In the genomic region with DNA sequence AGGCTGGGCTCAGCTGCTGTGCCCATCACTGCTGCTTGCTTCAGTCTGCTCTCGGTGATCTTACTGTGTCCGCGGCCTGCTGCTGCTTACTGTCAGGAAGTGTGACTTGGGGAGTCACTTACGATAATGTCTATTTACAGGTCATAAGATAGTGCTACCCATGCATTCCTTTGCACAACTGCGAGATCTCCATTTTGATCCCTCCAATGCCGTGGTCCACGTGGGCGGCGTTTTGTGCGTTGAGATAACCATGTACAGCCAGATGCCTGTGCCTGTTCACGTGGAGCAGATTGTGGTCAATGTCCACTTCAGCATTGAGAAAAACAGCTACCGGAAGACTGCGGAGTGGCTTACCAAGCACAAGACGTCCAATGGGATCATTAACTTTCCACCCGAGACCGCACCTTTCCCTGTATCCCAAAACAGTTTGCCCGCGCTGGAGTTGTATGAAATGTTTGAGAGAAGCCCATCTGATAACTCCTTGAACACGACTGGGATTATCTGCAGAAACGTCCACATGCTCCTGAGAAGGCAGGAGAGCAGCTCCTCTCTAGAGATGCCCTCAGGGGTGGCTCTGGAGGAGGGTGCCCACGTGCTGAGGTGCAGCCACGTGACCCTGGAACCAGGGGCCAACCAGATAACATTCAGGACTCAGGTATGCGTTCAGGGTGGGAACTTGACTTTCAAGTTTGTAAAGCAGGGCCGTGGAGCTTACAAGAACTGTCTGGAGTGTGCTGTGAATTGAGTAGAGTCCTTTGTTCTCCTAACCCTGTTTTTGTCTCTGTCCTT, we compare ENCODE assay signal across 11 cellular contexts. TPM values are rescaled to one million over a fixed set of nuclear protein-coding genes. Genes with fewer than 3 reads are reported as not detected.
DNase-seq lines count a peak whose midpoint lies in the region; ATAC-seq, FAIRE-seq and TF ChIP-seq lines count a peak whose summit lies in the region.
"Had no signal": no experiment of that assay in that cellular context is flagged by ENCODE, and none has a peak within 500 bp of the region (broad histone marks: within the 10 kb centered on the region; RNA-seq: fewer than 3 reads in every experiment).

No MANE protein-coding gene starts in this region.

- no peak for DNase-seq in CD8-positive, alpha-beta memory T cell
- peak in 1 of 3 donors; percentile 45 for DNase-seq in Peyer's patch
- DNase-seq in epithelial cell of esophagus (ENCODE audit: low read depth): peak; percentile 86
- no peak for DNase-seq in pancreas
- no peak for DNase-seq in NCI-H2171 treated with DMSO at 0.1 percent for 48 hours (lab: John Stamatoyannopoulos, UW)
- no peak for DNase-seq in hepatic stellate cell (ENCODE audit: low spot score)
- DNase-seq: DMS 273 treated with DMSO at 0.1 percent for 48 hours; stimulated activated CD4-positive, alpha-beta T cell treated with anti-CD3 and anti-CD28 coated beads, Interleukin-1b, Interleukin-23, amount 100 ng/mL, for 48 hours had no signal

- FAIRE-seq in pancreas (lab: Jason Lieb, UNC): no peak

- 78 to 79% methylated on average over 24 of the region's 24 CpGs for WGBS in pancreas, 2 donors

- CTCF ChIA-PET in CD8-positive, alpha-beta memory T cell (lab: Charles Lee): interaction anchor here (0.8 to 3.2 kb wide), 8 partner anchors 8 to 848 kb away, joined by 3 to 19 read pairs (median 6); a partner anchor contains a TSS

- H3K4me1 Mint-ChIP-seq in CD8-positive, alpha-beta memory T cell: peaks cover 88 to 98% (median 98%) of the 10 kb centered on the region in 3 donors

- peak overlapping the region; percentile 49 for H3K27ac ChIP-seq in CD8-positive, alpha-beta memory T cell (ENCODE audit: low read depth, low read length)
- H3K27ac ChIP-seq in Peyer's patch: peak overlapping the region; percentile 68 to 89 (median 78)
- H3K27ac ChIP-seq in pancreas: peak overlapping the region in 1 of 4 donors; percentile 23
- H3K27ac ChIP-seq: ascending aorta had no signal

- H3K9me3 Mint-ChIP-seq in CD8-positive, alpha-beta memory T cell: no peaks in the 10 kb centered on the region

- H3K27me3 Mint-ChIP-seq in CD8-positive, alpha-beta memory T cell: no peaks in the 10 kb centered on the region

- H3K27ac Mint-ChIP-seq in CD8-positive, alpha-beta memory T cell: peak overlapping the region; percentile 88 to 99 (median 98)

- POLR2A ChIA-PET in CD8-positive, alpha-beta memory T cell (lab: Charles Lee): interaction anchor here (0.7 to 2.1 kb wide), 4 partner anchors 17 to 71 kb away, joined by 3 to 12 read pairs (median 6); a partner anchor contains a TSS

- intact Hi-C loops in pancreas (cut with DNase I): no loop called here

- peaks cover 86% of the 10 kb centered on the region for H3K4me1 ChIP-seq in CD8-positive, alpha-beta memory T cell (ENCODE audit: insufficient read depth, low read length)
- H3K4me1 ChIP-seq in Peyer's patch (peaks cover 0 to 14% (median 3%) of the 10 kb centered on the region in 4 donors), pancreas (peaks cover 0 to 3% (median 0%) of the 10 kb centered on the region in 3 donors)
- H3K4me1 ChIP-seq: ascending aorta had no signal

- peak overlapping the region; percentile 80 to 88 (median 84) for H3K4me3 Mint-ChIP-seq in CD8-positive, alpha-beta memory T cell

- TF ChIP-seq POLR2A in Peyer's patch (IDR thresholded peaks at IDR 0.05): no peak

- H3K4me3 ChIP-seq in CD8-positive, alpha-beta memory T cell (ENCODE audit: low read length): peak overlapping the region; percentile 24
- H3K4me3 ChIP-seq in Peyer's patch (no peak overlapping the region), epithelial cell of esophagus (ENCODE audit: low read length) (no peak overlapping the region), pancreas (no peak overlapping the region)
- H3K4me3 ChIP-seq: ascending aorta had no signal

- TF ChIP-seq CTCF in Peyer's patch (IDR thresholded peaks at IDR 0.05): no peak
- no peak for TF ChIP-seq CTCF in epithelial cell of esophagus (IDR thresholded peaks at IDR 0.05; ENCODE audit: insufficient read depth, low read depth, low read length, missing control alignments)
- no peak for TF ChIP-seq CTCF in pancreas (IDR thresholded peaks at IDR 0.05)

- H3K9me3 ChIP-seq in CD8-positive, alpha-beta memory T cell (ENCODE audit: low read length): no peaks in the 10 kb centered on the region
- H3K9me3 ChIP-seq in Peyer's patch (no peaks in the 10 kb centered on the region), pancreas (no peaks in the 10 kb centered on the region)
- H3K9me3 ChIP-seq: ascending aorta had no signal

- peaks cover 30% of the 10 kb centered on the region for H3K36me3 ChIP-seq in CD8-positive, alpha-beta memory T cell (ENCODE audit: insufficient read depth, low read length)
- peaks cover 0 to 86% (median 0%) of the 10 kb centered on the region in 3 donors for H3K36me3 ChIP-seq in Peyer's patch
- H3K36me3 ChIP-seq in pancreas: peaks cover 0 to 41% (median 0%) of the 10 kb centered on the region in 3 donors

- H3K36me3 Mint-ChIP-seq in CD8-positive, alpha-beta memory T cell: peaks cover 16 to 94% (median 31%) of the 10 kb centered on the region in 3 donors

- no peaks in the 10 kb centered on the region for H3K27me3 ChIP-seq in CD8-positive, alpha-beta memory T cell (ENCODE audit: insufficient read depth, low read length, poor library complexity, severe bottlenecking)
- no peaks in the 10 kb centered on the region for H3K27me3 ChIP-seq in Peyer's patch
- no peaks in the 10 kb centered on the region for H3K27me3 ChIP-seq in pancreas
- H3K27me3 ChIP-seq: ascending aorta had no signal

- ATAC-seq in pancreas: peak in 3 of 4 donors; percentile 22 to 41 (median 33)
- no peak for ATAC-seq in GM18502 (IDR thresholded peaks at IDR 0.05; ENCODE audit: poor library complexity, unreplicated experiment)
- no peak for ATAC-seq in GM21723 (IDR thresholded peaks at IDR 0.05; ENCODE audit: unreplicated experiment)

RNA-seq across cellular contexts. Expression of a gene that starts 24.4 kb away (rescaled TPM):
- total RNA-seq in CD8-positive, alpha-beta memory T cell: 10 to 100 TPM; 10.4 to 15.5 TPM
- 13.2 TPM for polyA plus RNA-seq in CD8-positive, alpha-beta memory T cell
- total RNA-seq in Peyer's patch (10 to 100 TPM in 2 of 4 donors, 1 to 10 TPM in 2; 5.6 to 63.5 (median 10.6) TPM), pancreas (1 to 10 TPM in 5 of 6 donors, under 1 TPM in 1; 0.87 to 5.8 (median 2.2) TPM)
- 10 to 100 TPM in 1 of 2 donors, 1 to 10 TPM in 1; 5.6 to 10.5 TPM for polyA plus RNA-seq in pancreas

RNA-seq across cellular contexts. Expression of a gene that starts 50.6 kb away (rescaled TPM):
- 1 to 10 TPM; 7.6 to 9.0 TPM for total RNA-seq in CD8-positive, alpha-beta memory T cell
- polyA plus RNA-seq in CD8-positive, alpha-beta memory T cell: 47.3 TPM
- 10 to 100 TPM; 16.5 to 42.9 (median 23.0) TPM for total RNA-seq in Peyer's patch
- total RNA-seq in pancreas: 10 to 100 TPM in 1 of 6 donors, 1 to 10 TPM in 5; 4.2 to 10.0 (median 5.9) TPM
- 1 to 10 TPM; 4.6 to 6.0 TPM for polyA plus RNA-seq in pancreas
- total RNA-seq: ascending aorta had no signal

Comparison
In these comparisons a context has a peak if more than half of its experiments do, and no peak if none do; other contexts are left out.
1. ATAC-seq: peak in pancreas (3 of 4); none in GM18502 (single experiment) and GM21723 (single experiment).